Comparison of ENCODE assay signal across 7 cellular contexts in the genomic region with DNA sequence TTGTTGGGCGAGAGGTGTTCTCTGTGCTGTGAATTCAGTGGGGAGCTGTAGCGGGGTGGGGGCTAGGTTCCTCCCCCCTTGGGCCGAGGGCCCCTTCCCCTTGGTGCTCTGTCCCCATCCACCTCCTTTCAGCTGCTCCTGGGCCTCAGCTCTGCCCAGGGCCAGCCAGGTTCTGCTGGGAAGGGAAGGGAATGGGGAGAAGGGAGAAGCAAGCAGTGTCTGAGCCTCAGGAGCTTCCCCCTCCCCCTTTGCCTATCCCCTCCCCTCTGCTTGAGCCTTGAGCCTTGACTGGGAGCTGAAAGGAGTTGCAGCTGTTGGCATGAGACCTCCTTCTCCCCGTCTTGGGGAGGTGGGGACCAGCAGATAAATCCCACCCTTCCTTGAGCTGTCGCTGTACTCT. TPM values are rescaled to one million over a fixed set of nuclear protein-coding genes. Genes with fewer than 3 reads are reported as not detected.
DNase-seq lines count a peak whose midpoint lies in the region; ATAC-seq and TF ChIP-seq lines count a peak whose summit lies in the region.

No MANE protein-coding gene starts in this region.

- no peaks in the 10 kb centered on the region for H4K20me1 ChIP-seq in HCT116 (ENCODE audit: insufficient read depth)

- peak overlapping the region; percentile 94 for H3K4me2 ChIP-seq in HCT116 (ENCODE audit: low read length)

- CTCF ChIA-PET in HCT116 (lab: Charles Lee): interaction anchor here (0.8 kb wide), 1 partner anchor 123 kb away, joined by 3 read pairs; no protein-coding TSS in a partner anchor

- peak overlapping the region; percentile 93 for H3K9ac ChIP-seq in HCT116 (ENCODE audit: low read length)

- TF ChIP-seq CTCF in HCT116 (IDR thresholded peaks at IDR 0.05 in 2 of 3, conservative IDR thresholded peaks at IDR 0.05 in 1 of 3; ENCODE audit: borderline replicate concordance in 1 of 3, insufficient read depth in 1 of 3, low read depth in 2 of 3, low read length in 2 of 3) (no peak), fibroblast of the aortic adventitia (IDR thresholded peaks at IDR 0.05; ENCODE audit: insufficient read depth, low read length) (no peak), retinal pigment epithelial cell (conservative IDR thresholded peaks at IDR 0.05; ENCODE audit: low read depth, low read length) (no peak)

- intact Hi-C loops in HCT116 (cut with micrococcal nuclease): no loop called here

- H2AFZ ChIP-seq in HCT116 (ENCODE audit: low read depth, low read length, poor library complexity, severe bottlenecking): no peak overlapping the region

- RAD21 ChIA-PET in HCT116 (lab: Charles Lee; ENCODE audit: low non-redundant PET in 1 of 2, low total read pairs in 2 of 2, uncharacterized antibody in 2 of 2, unreplicated experiment in 2 of 2): interaction anchor here in 1 of 2 experiments (0.7 kb wide), 1 partner anchor 1286 kb away, joined by 3 read pairs; no protein-coding TSS in a partner anchor

- H3K36me3 ChIP-seq in HCT116 (ENCODE audit: control insufficient read depth in 1 of 2, insufficient read depth in 2 of 2, low read length in 2 of 2) (peaks cover 16 to 22% of the 10 kb centered on the region in 2 experiments), SJSA1 (peaks cover 94% of the 10 kb centered on the region)

- no peaks in the 10 kb centered on the region for H3K9me2 ChIP-seq in HCT116 (ENCODE audit: insufficient read depth)

- no peak for DNase-seq in HCT116 (ENCODE audit: low read depth, low spot score)
- DNase-seq in SJSA1 (ENCODE audit: low read depth in 1 of 2, low spot score in 2 of 2): no peak
- no peak for DNase-seq in fibroblast of the aortic adventitia (ENCODE audit: low read depth)
- DNase-seq in retinal pigment epithelial cell (ENCODE audit: low read depth): no peak
- no peak for DNase-seq in NCI-H2107 treated with DMSO at 0.1 percent for 48 hours (lab: John Stamatoyannopoulos, UW; ENCODE audit: unreplicated experiment)
- no peak for DNase-seq in stimulated activated CD4-positive, alpha-beta T cell treated with anti-CD3 and anti-CD28 coated beads, Interleukin-2, amount 100 ng/mL, for 48 hours

- no peak for TF ChIP-seq RAD21 in HCT116 (IDR thresholded peaks at IDR 0.05; ENCODE audit: low read depth)

- POLR2A ChIA-PET in HCT116 (lab: Charles Lee): interaction anchor here (0.6 to 2.2 kb wide), 4 partner anchors 12 to 92 kb away, joined by 3 to 7 read pairs (median 4); partner anchors contain the start of genes CNPY3 and PEX6

- H3K4me1 ChIP-seq in HCT116 (ENCODE audit: control insufficient read depth in 1 of 2, insufficient read depth in 2 of 2, low read length in 2 of 2) (peaks cover 9 to 20% of the 10 kb centered on the region in 2 experiments), SJSA1 (replicated peaks) (peaks cover 13% of the 10 kb centered on the region)

- peaks cover 56% of the 10 kb centered on the region for H3K79me2 ChIP-seq in HCT116 (ENCODE audit: insufficient read depth, low read length)

- ATAC-seq in HCT116 (peak; percentile 34), HG03196 (IDR thresholded peaks at IDR 0.05; ENCODE audit: unreplicated experiment) (no peak)

- peak overlapping the region; percentile 80 for H3K27ac ChIP-seq in HCT116 (ENCODE audit: low read depth, low read length)
- peak overlapping the region; percentile 73 for H3K27ac ChIP-seq in SJSA1

- H3K9me3 ChIP-seq in HCT116 (ENCODE audit: control insufficient read depth in 1 of 2, insufficient read depth in 1 of 2, low read depth in 1 of 2, low read length in 2 of 2) (no peaks in the 10 kb centered on the region), SJSA1 (replicated peaks) (no peaks in the 10 kb centered on the region)

- TSS peak; percentile 93 for BruUV-seq in HCT116 (replicated peaks; lab: Mats Ljungman, UMichigan)

- TF ChIP-seq POLR2A in HCT116 (IDR thresholded peaks at IDR 0.05; ENCODE audit: borderline replicate concordance, extremely low read depth, insufficient read depth, insufficient read length): no peak

- H3K27me3 ChIP-seq in HCT116 (ENCODE audit: insufficient read depth, low read length) (no peaks in the 10 kb centered on the region), SJSA1 (replicated peaks) (no peaks in the 10 kb centered on the region)

- peak overlapping the region; percentile 75 to 96 for H3K4me3 ChIP-seq in HCT116 (replicated peaks in 1 of 2; ENCODE audit: low read depth in 1 of 2, low read length in 2 of 2)
- H3K4me3 ChIP-seq in SJSA1: peak overlapping the region; percentile 90
- H3K4me3 ChIP-seq in fibroblast of the aortic adventitia (ENCODE audit: low read depth, low read length): peak overlapping the region; percentile 98
- H3K4me3 ChIP-seq in retinal pigment epithelial cell (ENCODE audit: low read length): peak overlapping the region; percentile 75

TF ChIP-seq in HCT116, 20 proteins besides CTCF, POLR2A, EP300 and RAD21:
- TF ChIP-seq ZNF274 (IDR thresholded peaks at IDR 0.05; ENCODE audit: low read depth, low read length) (no peak), JUND (IDR thresholded peaks at IDR 0.05) (no peak), EGR1 (IDR thresholded peaks at IDR 0.05; ENCODE audit: low read depth) (no peak), TCF7L2 (IDR thresholded peaks at IDR 0.05; ENCODE audit: borderline replicate concordance, extremely low read depth, insufficient read depth, insufficient read length) (no peak)

RNA-seq across cellular contexts. Expression of gene RRP36, which starts 0.6 kb away (rescaled TPM):
- total RNA-seq in HCT116 (2021; ENCODE audit: unreplicated experiment): 63.4 TPM
- 34.9 and 47.0 TPM in 2 replicates for polyA plus RNA-seq in HCT116 (2012)
- total RNA-seq in SJSA1 (2014; rRNA removed; shearing (Covaris generic)): 143 and 184 TPM in 2 replicates
- 46.9 and 86.6 TPM in 2 replicates for total RNA-seq in fibroblast of the aortic adventitia (ENCODE audit: low replicate concordance)

RNA-seq across cellular contexts. Expression of gene KLHDC3, which starts 6.8 kb away (rescaled TPM):
- total RNA-seq in HCT116 (2021; ENCODE audit: unreplicated experiment) (67.2 TPM), fibroblast of the aortic adventitia (ENCODE audit: low replicate concordance) (27.0 and 78.1 TPM in 2 replicates)
- 55.4 and 59.1 TPM in 2 replicates for polyA plus RNA-seq in HCT116 (2012)
- 109 and 118 TPM in 2 replicates for total RNA-seq in SJSA1 (2014; rRNA removed; shearing (Covaris generic))

RNA-seq across cellular contexts. Expression of gene MEA1, which starts 7.1 kb away (rescaled TPM):
- 64.8 TPM for total RNA-seq in HCT116 (2021; ENCODE audit: unreplicated experiment)
- 85.9 and 103 TPM in 2 replicates for polyA plus RNA-seq in HCT116 (2012)
- 118 and 134 TPM in 2 replicates for total RNA-seq in SJSA1 (2014; rRNA removed; shearing (Covaris generic))
- 18.6 and 71.8 TPM in 2 replicates for total RNA-seq in fibroblast of the aortic adventitia (ENCODE audit: low replicate concordance)

RNA-seq across cellular contexts. Expression of gene CUL7, which starts 32.8 kb away (rescaled TPM):
- 34.1 TPM for total RNA-seq in HCT116 (2021; ENCODE audit: unreplicated experiment)
- polyA plus RNA-seq in HCT116 (2012): 26.9 and 33.6 TPM in 2 replicates
- 13.7 and 18.8 TPM in 2 replicates for total RNA-seq in SJSA1 (2014; rRNA removed; shearing (Covaris generic))
- total RNA-seq in fibroblast of the aortic adventitia (ENCODE audit: low replicate concordance): 28.0 and 31.6 TPM in 2 replicates

RNA-seq across cellular contexts. Expression of gene PPP2R5D, which starts 36.5 kb away (rescaled TPM):
- total RNA-seq in HCT116 (2021; ENCODE audit: unreplicated experiment) (49.6 TPM), fibroblast of the aortic adventitia (ENCODE audit: low replicate concordance) (46.9 and 60.9 TPM in 2 replicates)
- 61.5 and 69.2 TPM in 2 replicates for polyA plus RNA-seq in HCT116 (2012)
- 63.4 and 78.4 TPM in 2 replicates for total RNA-seq in SJSA1 (2014; rRNA removed; shearing (Covaris generic))
